In the genomic region with DNA sequence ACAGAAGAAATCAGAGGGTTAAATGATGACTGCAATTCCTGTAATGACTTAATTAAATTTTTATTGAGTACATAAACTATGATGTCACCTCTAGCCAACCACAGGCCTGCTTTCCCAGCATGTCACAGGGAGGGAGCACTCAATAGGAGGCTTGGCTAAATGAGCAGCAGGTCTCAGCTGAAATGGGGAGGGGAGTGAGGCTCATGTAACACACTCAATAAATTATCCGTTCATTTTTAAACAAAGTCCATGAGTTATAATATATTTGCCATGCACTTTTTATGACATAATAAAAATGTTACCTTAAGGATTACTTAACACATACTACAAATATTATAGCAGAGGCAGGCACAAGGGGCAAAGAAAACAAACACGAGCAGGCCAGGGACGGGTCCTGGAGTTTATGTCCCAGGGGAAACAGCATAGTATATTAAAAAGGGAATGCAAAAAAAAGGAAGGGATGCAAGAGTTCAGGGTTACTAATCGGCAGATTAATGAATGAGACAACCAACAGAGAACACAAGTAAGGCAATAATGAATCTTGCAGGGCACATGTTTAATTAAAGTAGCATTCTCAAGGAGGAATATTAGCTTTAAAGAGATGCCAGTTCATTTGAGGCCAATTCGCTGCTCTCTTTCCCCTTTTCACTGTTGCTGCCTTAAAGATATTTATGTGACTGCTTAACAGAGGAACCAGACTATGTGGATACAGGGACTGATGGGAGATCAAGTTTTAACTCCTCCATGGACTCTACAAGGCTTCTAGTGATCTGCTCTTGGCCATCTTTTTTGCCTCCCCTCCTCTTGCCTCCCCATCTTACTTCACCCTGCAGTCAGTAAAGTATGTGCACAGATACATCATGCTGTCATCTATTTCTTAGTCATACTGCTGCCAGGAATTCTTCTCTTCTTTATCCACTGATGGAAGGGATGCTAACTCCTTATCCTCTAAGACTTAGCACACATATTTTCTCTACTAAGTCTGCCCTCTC, we compare ENCODE assay signal across 1 cellular context.
TF ChIP-seq lines count a peak whose summit lies in the region.

No MANE protein-coding gene starts in this region.

TF ChIP-seq in HepG2, 621 proteins besides CTCF, POLR2A, EP300 and RAD21:
- TF ChIP-seq, protein P1, sequence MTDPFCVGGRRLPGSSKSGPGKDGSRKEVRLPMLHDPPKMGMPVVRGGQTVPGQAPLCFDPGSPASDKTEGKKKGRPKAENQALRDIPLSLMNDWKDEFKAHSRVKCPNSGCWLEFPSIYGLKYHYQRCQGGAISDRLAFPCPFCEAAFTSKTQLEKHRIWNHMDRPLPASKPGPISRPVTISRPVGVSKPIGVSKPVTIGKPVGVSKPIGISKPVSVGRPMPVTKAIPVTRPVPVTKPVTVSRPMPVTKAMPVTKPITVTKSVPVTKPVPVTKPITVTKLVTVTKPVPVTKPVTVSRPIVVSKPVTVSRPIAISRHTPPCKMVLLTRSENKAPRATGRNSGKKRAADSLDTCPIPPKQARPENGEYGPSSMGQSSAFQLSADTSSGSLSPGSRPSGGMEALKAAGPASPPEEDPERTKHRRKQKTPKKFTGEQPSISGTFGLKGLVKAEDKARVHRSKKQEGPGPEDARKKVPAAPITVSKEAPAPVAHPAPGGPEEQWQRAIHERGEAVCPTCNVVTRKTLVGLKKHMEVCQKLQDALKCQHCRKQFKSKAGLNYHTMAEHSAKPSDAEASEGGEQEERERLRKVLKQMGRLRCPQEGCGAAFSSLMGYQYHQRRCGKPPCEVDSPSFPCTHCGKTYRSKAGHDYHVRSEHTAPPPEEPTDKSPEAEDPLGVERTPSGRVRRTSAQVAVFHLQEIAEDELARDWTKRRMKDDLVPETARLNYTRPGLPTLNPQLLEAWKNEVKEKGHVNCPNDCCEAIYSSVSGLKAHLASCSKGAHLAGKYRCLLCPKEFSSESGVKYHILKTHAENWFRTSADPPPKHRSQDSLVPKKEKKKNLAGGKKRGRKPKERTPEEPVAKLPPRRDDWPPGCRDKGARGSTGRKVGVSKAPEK (CRISPR knock-in tag; IDR thresholded peaks at IDR 0.05; ENCODE audit: borderline replicate concordance): no peak
- no peak for TF ChIP-seq ZNF501 (CRISPR knock-in tag; IDR thresholded peaks at IDR 0.05)
- TF ChIP-seq, protein P2, sequence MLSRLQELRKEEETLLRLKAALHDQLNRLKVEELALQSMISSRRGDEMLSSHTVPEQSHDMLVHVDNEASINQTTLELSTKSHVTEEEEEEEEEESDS (CRISPR knock-in tag; IDR thresholded peaks at IDR 0.05; ENCODE audit: borderline replicate concordance): no peak
- no peak for TF ChIP-seq HNRNPL (IDR thresholded peaks at IDR 0.05; ENCODE audit: low read depth, low read length)
- no peak for TF ChIP-seq ZNF720 (CRISPR knock-in tag; IDR thresholded peaks at IDR 0.05)
- TF ChIP-seq, protein P3, sequence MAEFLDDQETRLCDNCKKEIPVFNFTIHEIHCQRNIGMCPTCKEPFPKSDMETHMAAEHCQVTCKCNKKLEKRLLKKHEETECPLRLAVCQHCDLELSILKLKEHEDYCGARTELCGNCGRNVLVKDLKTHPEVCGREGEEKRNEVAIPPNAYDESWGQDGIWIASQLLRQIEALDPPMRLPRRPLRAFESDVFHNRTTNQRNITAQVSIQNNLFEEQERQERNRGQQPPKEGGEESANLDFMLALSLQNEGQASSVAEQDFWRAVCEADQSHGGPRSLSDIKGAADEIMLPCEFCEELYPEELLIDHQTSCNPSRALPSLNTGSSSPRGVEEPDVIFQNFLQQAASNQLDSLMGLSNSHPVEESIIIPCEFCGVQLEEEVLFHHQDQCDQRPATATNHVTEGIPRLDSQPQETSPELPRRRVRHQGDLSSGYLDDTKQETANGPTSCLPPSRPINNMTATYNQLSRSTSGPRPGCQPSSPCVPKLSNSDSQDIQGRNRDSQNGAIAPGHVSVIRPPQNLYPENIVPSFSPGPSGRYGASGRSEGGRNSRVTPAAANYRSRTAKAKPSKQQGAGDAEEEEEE (CRISPR knock-in tag; IDR thresholded peaks at IDR 0.05; ENCODE audit: borderline replicate concordance): no peak
- TF ChIP-seq ZNF772 (CRISPR knock-in tag; IDR thresholded peaks at IDR 0.05): no peak
- TF ChIP-seq HNRNPK (IDR thresholded peaks at IDR 0.05; ENCODE audit: low read depth, low read length, poor library complexity, severe bottlenecking): peak; percentile 11
- TF ChIP-seq, protein P4, sequence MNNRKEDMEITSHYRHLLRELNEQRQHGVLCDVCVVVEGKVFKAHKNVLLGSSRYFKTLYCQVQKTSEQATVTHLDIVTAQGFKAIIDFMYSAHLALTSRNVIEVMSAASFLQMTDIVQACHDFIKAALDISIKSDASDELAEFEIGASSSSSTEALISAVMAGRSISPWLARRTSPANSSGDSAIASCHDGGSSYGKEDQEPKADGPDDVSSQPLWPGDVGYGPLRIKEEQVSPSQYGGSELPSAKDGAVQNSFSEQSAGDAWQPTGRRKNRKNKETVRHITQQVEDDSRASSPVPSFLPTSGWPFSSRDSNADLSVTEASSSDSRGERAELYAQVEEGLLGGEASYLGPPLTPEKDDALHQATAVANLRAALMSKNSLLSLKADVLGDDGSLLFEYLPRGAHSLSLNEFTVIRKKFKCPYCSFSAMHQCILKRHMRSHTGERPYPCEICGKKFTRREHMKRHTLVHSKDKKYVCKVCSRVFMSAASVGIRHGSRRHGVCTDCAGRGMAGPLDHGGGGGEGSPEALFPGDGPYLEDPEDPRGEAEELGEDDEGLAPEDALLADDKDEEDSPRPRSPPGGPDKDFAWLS (CRISPR knock-in tag; IDR thresholded peaks at IDR 0.05; ENCODE audit: borderline replicate concordance): no peak
- TF ChIP-seq, protein P5, sequence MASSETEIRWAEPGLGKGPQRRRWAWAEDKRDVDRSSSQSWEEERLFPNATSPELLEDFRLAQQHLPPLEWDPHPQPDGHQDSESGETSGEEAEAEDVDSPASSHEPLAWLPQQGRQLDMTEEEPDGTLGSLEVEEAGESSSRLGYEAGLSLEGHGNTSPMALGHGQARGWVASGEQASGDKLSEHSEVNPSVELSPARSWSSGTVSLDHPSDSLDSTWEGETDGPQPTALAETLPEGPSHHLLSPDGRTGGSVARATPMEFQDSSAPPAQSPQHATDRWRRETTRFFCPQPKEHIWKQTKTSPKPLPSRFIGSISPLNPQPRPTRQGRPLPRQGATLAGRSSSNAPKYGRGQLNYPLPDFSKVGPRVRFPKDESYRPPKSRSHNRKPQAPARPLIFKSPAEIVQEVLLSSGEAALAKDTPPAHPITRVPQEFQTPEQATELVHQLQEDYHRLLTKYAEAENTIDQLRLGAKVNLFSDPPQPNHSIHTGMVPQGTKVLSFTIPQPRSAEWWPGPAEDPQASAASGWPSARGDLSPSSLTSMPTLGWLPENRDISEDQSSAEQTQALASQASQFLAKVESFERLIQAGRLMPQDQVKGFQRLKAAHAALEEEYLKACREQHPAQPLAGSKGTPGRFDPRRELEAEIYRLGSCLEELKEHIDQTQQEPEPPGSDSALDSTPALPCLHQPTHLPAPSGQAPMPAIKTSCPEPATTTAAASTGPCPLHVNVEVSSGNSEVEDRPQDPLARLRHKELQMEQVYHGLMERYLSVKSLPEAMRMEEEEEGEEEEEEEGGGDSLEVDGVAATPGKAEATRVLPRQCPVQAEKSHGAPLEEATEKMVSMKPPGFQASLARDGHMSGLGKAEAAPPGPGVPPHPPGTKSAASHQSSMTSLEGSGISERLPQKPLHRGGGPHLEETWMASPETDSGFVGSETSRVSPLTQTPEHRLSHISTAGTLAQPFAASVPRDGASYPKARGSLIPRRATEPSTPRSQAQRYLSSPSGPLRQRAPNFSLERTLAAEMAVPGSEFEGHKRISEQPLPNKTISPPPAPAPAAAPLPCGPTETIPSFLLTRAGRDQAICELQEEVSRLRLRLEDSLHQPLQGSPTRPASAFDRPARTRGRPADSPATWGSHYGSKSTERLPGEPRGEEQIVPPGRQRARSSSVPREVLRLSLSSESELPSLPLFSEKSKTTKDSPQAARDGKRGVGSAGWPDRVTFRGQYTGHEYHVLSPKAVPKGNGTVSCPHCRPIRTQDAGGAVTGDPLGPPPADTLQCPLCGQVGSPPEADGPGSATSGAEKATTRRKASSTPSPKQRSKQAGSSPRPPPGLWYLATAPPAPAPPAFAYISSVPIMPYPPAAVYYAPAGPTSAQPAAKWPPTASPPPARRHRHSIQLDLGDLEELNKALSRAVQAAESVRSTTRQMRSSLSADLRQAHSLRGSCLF (CRISPR knock-in tag; IDR thresholded peaks at IDR 0.05; ENCODE audit: borderline replicate concordance): no peak
- peak; percentile 3 for TF ChIP-seq ZEB1 (IDR thresholded peaks at IDR 0.05; ENCODE audit: insufficient replicate concordance, low read depth)
- peak; percentile 41; the same call in 1 of the 2 replicates for TF ChIP-seq ELF4 (CRISPR knock-in tag; IDR thresholded peaks at IDR 0.05; ENCODE audit: borderline replicate concordance)
- TF ChIP-seq ATF7 (IDR thresholded peaks at IDR 0.05): peak; percentile 83
- TF ChIP-seq ATF7 (CRISPR knock-in tag; IDR thresholded peaks at IDR 0.05): no peak
- no peak for TF ChIP-seq PAWR (CRISPR knock-in tag; IDR thresholded peaks at IDR 0.05; ENCODE audit: borderline replicate concordance)
- TF ChIP-seq ZNF598 (CRISPR knock-in tag; IDR thresholded peaks at IDR 0.05; ENCODE audit: borderline replicate concordance): no peak
- TF ChIP-seq, protein P6, sequence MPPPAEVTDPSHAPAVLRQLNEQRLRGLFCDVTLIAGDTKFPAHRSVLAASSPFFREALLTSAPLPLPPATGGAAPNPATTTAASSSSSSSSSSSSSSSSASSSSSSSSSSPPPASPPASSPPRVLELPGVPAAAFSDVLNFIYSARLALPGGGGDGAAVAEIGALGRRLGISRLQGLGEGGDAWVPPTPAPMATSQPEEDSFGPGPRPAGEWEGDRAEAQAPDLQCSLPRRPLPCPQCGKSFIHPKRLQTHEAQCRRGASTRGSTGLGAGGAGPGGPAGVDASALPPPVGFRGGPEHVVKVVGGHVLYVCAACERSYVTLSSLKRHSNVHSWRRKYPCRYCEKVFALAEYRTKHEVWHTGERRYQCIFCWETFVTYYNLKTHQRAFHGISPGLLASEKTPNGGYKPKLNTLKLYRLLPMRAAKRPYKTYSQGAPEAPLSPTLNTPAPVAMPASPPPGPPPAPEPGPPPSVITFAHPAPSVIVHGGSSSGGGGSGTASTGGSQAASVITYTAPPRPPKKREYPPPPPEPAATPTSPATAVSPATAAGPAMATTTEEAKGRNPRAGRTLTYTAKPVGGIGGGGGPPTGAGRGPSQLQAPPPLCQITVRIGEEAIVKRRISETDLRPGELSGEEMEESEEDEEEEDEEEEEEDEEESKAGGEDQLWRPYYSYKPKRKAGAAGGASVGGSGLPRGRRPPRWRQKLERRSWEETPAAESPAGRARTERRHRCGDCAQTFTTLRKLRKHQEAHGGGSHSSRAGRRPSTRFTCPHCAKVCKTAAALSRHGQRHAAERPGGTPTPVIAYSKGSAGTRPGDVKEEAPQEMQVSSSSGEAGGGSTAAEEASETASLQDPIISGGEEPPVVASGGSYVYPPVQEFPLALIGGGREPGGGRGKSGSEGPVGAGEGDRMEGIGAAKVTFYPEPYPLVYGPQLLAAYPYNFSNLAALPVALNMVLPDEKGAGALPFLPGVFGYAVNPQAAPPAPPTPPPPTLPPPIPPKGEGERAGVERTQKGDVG (CRISPR knock-in tag; IDR thresholded peaks at IDR 0.05; ENCODE audit: borderline replicate concordance): no peak
- TF ChIP-seq ZNF33A (CRISPR knock-in tag; IDR thresholded peaks at IDR 0.05; ENCODE audit: borderline replicate concordance): no peak
- 0 out of 2 replicates have a peak, but pooled peaks have one; percentile 26 for TF ChIP-seq CREB1 (IDR thresholded peaks at IDR 0.05)
- TF ChIP-seq CREB1 (CRISPR knock-in tag; IDR thresholded peaks at IDR 0.05): no peak
- TF ChIP-seq ZNF737 (CRISPR knock-in tag; IDR thresholded peaks at IDR 0.05; ENCODE audit: borderline replicate concordance): no peak
- TF ChIP-seq KMT2B (CRISPR knock-in tag; IDR thresholded peaks at IDR 0.05): no peak
- TF ChIP-seq PRMT3 (CRISPR knock-in tag; IDR thresholded peaks at IDR 0.05; ENCODE audit: borderline replicate concordance, low read depth): no peak
- TF ChIP-seq CHD4 (IDR thresholded peaks at IDR 0.05; ENCODE audit: borderline replicate concordance, low read length): no peak
- no peak for TF ChIP-seq MXD4 (CRISPR knock-in tag; IDR thresholded peaks at IDR 0.05)
- TF ChIP-seq FOXA3 (CRISPR knock-in tag; IDR thresholded peaks at IDR 0.05): no peak
